Comparison of ENCODE assay signal across 8 cellular contexts in the genomic region with DNA sequence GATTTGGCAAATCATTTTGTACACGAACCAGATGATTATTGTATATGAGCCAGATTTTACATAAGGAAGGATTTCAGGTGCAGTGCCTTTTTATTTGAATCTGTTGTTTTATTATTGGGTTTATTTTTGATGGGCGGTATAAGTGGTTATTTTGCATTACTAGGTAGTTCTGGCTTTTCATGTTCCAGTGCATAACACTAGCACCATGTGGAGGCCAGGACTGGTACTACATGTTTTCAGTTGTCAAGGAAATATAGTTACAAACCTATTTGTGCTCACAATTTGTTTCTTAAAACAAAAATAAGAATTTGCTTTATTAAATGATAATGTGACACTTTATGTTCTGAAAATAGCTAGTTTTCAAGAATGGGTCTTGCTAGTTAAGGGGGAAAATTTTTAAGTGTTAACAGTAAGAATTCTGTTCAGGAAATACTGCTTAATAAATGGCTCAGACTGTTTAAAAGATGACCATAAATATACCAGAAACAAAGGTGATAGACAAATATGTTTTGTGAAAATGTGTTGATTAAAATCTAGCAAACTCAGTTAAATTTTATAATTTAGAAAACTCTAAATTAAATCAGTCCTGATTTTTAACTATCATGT. TPM values are rescaled to one million over a fixed set of nuclear protein-coding genes. Genes with fewer than 3 reads are reported as not detected.
DNase-seq lines count a peak whose midpoint lies in the region; ATAC-seq and TF ChIP-seq lines count a peak whose summit lies in the region.

No MANE protein-coding gene starts in this region.

- no peak overlapping the region for H3K27ac Mint-ChIP-seq in neural crest cell (ENCODE audit: unreplicated experiment)

- H3K4me1 Mint-ChIP-seq in neural crest cell = peaks cover 3% of the 10 kb centered on the region

- no peaks in the 10 kb centered on the region for H3K27me3 Mint-ChIP-seq in neural crest cell (ENCODE audit: low read depth)

- H3K4me3 Mint-ChIP-seq in neural crest cell = no peak overlapping the region

- DNase-seq in Ammon's horn (ENCODE audit: low spot score) (peak; percentile 62), NCI-H69 (lab: John Stamatoyannopoulos, UW) (peak; percentile 66), dermis blood vessel endothelial cell (peak; percentile 69), neural crest cell (ENCODE audit: low read depth, low spot score) (peak; percentile 40), NCI-H524 treated with DMSO at 0.1 percent for 48 hours (lab: John Stamatoyannopoulos, UW) (no peak)
- no peak for DNase-seq in stimulated activated CD4-positive, alpha-beta T cell treated with anti-CD3 and anti-CD28 coated beads, Interleukin-1b, Interleukin-23, amount 100 ng/mL, for 48 hours

- ATAC-seq in GM18858 (IDR thresholded peaks at IDR 0.05; ENCODE audit: unreplicated experiment) (peak; percentile 94), HG03342 (IDR thresholded peaks at IDR 0.05; ENCODE audit: unreplicated experiment) (peak; percentile 87)

- H3K9me3 Mint-ChIP-seq in neural crest cell = peaks cover 3% of the 10 kb centered on the region

- no peaks in the 10 kb centered on the region for H3K36me3 Mint-ChIP-seq in neural crest cell (ENCODE audit: low read depth)

- TF ChIP-seq CTCF in neural crest cell (conservative IDR thresholded peaks at IDR 0.05) = peak; percentile 91

RNA-seq across cellular contexts. Expression of a gene that starts 7.1 kb away (rescaled TPM):
- total RNA-seq in dermis blood vessel endothelial cell (0.34 and 0.37 TPM in 2 replicates), neural crest cell (0.09 and 0.41 TPM in 2 replicates)

Comparison
In these comparisons a context has a peak if more than half of its experiments do, and no peak if none do; other contexts are left out.
1. DNase-seq: peak in Ammon's horn (single experiment), NCI-H69 (single experiment), dermis blood vessel endothelial cell (single experiment) and neural crest cell (single experiment); none in stimulated activated CD4-positive, alpha-beta T cell treated with anti-CD3 and anti-CD28 coated beads, Interleukin-1b, Interleukin-23, amount 100 ng/mL, for 48 hours (single experiment) and NCI-H524 treated with DMSO at 0.1 percent for 48 hours (single experiment).